In the genomic region with DNA sequence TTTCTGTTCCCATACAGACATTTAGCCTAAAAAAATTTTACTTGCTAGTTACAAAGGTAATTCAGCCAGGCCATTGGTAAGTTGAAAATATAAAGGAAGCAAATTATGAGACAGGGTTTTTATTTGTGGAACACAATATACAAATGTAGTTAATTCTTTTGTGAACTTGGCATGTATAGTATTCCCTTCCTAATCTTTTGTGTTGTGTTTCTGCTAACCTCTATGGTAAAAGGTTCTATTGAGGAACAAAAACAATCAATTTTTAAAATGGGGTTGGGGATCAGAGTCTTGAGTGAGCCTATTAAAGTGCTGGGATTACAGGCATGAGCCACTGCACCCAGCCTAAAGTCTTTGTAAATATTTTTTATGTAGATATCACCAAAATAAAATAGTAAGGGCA, we compare ENCODE assay signal across 16 cellular contexts.
"Had no signal": no experiment of that assay in that cellular context is flagged by ENCODE, and none has a peak within 500 bp of the region (broad histone marks: within the 10 kb centered on the region; RNA-seq: fewer than 3 reads in every experiment).

No MANE protein-coding gene starts in this region.

- H3K36me3 ChIP-seq: neutrophil, suprapubic skin, transverse colon, uterus, WERI-Rb-1 had no signal

- H3K4me3 Mint-ChIP-seq: activated CD4-positive, alpha-beta memory T cell treated with anti-CD3 and anti-CD28 coated beads, Interleukin-2, amount 10 ng/mL, durations not matched to agents 7 days and 5 days; activated CD8-positive, alpha-beta memory T cell treated with anti-CD3 and anti-CD28 coated beads, Interleukin-2, amount 10 ng/mL, durations not matched to agents 7 days and 5 days; activated naive CD8-positive, alpha-beta T cell; natural killer cell; stimulated activated naive CD8-positive, alpha-beta T cell treated with anti-CD3 and anti-CD28 coated beads, Interleukin-15, Interleukin-2, amounts not matched to agents 100 ng/mL and 50 ng/mL, for 24 hours had no signal

- H3K4me1 ChIP-seq: uterus had no signal

- H3K27me3 Mint-ChIP-seq: activated CD4-positive, alpha-beta memory T cell treated with anti-CD3 and anti-CD28 coated beads, Interleukin-2, amount 10 ng/mL, durations not matched to agents 7 days and 5 days; activated CD8-positive, alpha-beta memory T cell treated with anti-CD3 and anti-CD28 coated beads, Interleukin-2, amount 10 ng/mL, durations not matched to agents 7 days and 5 days; activated naive CD8-positive, alpha-beta T cell; progenitor cell of endocrine pancreas; stimulated activated naive CD8-positive, alpha-beta T cell treated with anti-CD3 and anti-CD28 coated beads, Interleukin-15, Interleukin-2, amounts not matched to agents 100 ng/mL and 50 ng/mL, for 24 hours had no signal

- H3K27ac ChIP-seq: neutrophil, suprapubic skin, transverse colon, WERI-Rb-1 had no signal

- H3K9me3 ChIP-seq: neutrophil, suprapubic skin, transverse colon, uterus had no signal

- H3K27ac Mint-ChIP-seq: activated CD4-positive, alpha-beta memory T cell treated with anti-CD3 and anti-CD28 coated beads, Interleukin-2, amount 10 ng/mL, durations not matched to agents 7 days and 5 days; activated CD8-positive, alpha-beta memory T cell treated with anti-CD3 and anti-CD28 coated beads, Interleukin-2, amount 10 ng/mL, durations not matched to agents 7 days and 5 days; activated naive CD8-positive, alpha-beta T cell; natural killer cell; progenitor cell of endocrine pancreas; stimulated activated naive CD8-positive, alpha-beta T cell treated with anti-CD3 and anti-CD28 coated beads, Interleukin-15, Interleukin-2, amounts not matched to agents 100 ng/mL and 50 ng/mL, for 24 hours had no signal

- H3K36me3 Mint-ChIP-seq: activated naive CD8-positive, alpha-beta T cell; natural killer cell had no signal

- H3K4me3 ChIP-seq: dorsolateral prefrontal cortex, suprapubic skin, transverse colon, uterus had no signal

- H3K9me3 Mint-ChIP-seq: activated CD4-positive, alpha-beta memory T cell treated with anti-CD3 and anti-CD28 coated beads, Interleukin-2, amount 10 ng/mL, durations not matched to agents 7 days and 5 days; natural killer cell; stimulated activated naive CD8-positive, alpha-beta T cell treated with anti-CD3 and anti-CD28 coated beads, Interleukin-15, Interleukin-2, amounts not matched to agents 100 ng/mL and 50 ng/mL, for 24 hours had no signal

- H3K4me1 Mint-ChIP-seq: activated CD4-positive, alpha-beta memory T cell treated with anti-CD3 and anti-CD28 coated beads, Interleukin-2, amount 10 ng/mL, durations not matched to agents 7 days and 5 days; activated CD8-positive, alpha-beta memory T cell treated with anti-CD3 and anti-CD28 coated beads, Interleukin-2, amount 10 ng/mL, durations not matched to agents 7 days and 5 days had no signal

- H3K27me3 ChIP-seq: dorsolateral prefrontal cortex, neutrophil, suprapubic skin, transverse colon, uterus had no signal

- ATAC-seq: activated CD8-positive, alpha-beta memory T cell treated with anti-CD3 and anti-CD28 coated beads, Interleukin-2, amount 10 ng/mL, durations not matched to agents 7 days and 5 days; natural killer cell had no signal

- DNase-seq: activated CD4-positive, alpha-beta memory T cell treated with anti-CD3 and anti-CD28 coated beads, Interleukin-2, amount 10 ng/mL, durations not matched to agents 7 days and 5 days; activated CD4-positive, alpha-beta T cell treated with anti-CD3 and anti-CD28 coated beads for 4 hours; activated CD8-positive, alpha-beta memory T cell treated with anti-CD3 and anti-CD28 coated beads, Interleukin-2, amount 10 ng/mL, durations not matched to agents 7 days and 5 days; dorsolateral prefrontal cortex; mesenchymal stem cell; natural killer cell; stimulated activated CD4-positive, alpha-beta T cell treated with anti-CD3 and anti-CD28 coated beads, Interleukin-12 subunit alpha, Interleukin-12 subunit beta, amount 100 ng/mL, for 4 hours; stimulated activated CD4-positive, alpha-beta T cell treated with anti-CD3 and anti-CD28 coated beads, Interleukin-2, amount 100 ng/mL, for 24 hours; transverse colon; uterus; WERI-Rb-1 had no signal
